In the genomic region with DNA sequence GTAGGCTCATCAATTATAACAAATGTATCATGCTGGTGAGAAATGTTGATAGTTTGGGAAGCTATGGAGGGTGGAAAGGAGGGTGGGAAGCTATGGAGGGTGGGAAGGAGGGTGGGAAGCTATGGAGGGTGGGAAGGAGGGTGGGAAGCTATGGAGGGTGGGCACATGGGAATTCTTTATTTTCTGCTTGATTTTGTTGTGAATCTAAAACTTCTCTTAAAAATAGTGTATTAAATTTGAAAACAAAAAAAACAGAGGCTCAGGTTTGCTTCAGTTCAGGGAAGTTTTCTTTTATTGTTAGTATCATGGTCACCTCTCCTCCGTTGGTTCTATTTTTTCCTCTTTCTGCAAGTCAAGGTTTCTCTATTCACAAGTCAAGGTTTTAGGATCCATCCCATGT, we compare ENCODE assay signal across 6 cellular contexts.
"Had no signal": no experiment of that assay in that cellular context is flagged by ENCODE, and none has a peak within 500 bp of the region (broad histone marks: within the 10 kb centered on the region; RNA-seq: fewer than 3 reads in every experiment).

No MANE protein-coding gene starts in this region.

- H3K4me2 ChIP-seq: KMS-11 had no signal

- DNase-seq: IMR-90, KBM-7, KG1 had no signal

- H3K27ac ChIP-seq: HL-60, KMS-11 had no signal

- FAIRE-seq: HTR-8/SVneo had no signal

- H3K9ac ChIP-seq: KMS-11 had no signal
